Comparison of ENCODE assay signal across 1 cellular context in genomic region chr3:41274944-41275668, GRCh38.
TF ChIP-seq lines count a peak whose summit lies in the region.

No MANE protein-coding gene starts in this region.

TF ChIP-seq in HepG2, 621 proteins besides CTCF, POLR2A, EP300 and RAD21 (continued from another document and continues in another):
- TF ChIP-seq PAXIP1 (CRISPR knock-in tag; conservative IDR thresholded peaks at IDR 0.05), result peak; percentile 72
- TF ChIP-seq IRF1 (CRISPR knock-in tag; IDR thresholded peaks at IDR 0.05; ENCODE audit: low read depth), result no peak
- TF ChIP-seq PITX1 (CRISPR knock-in tag; IDR thresholded peaks at IDR 0.05), result peak; percentile 60; the same call in 1 of the 2 replicates
- no peak for TF ChIP-seq CREB1 (IDR thresholded peaks at IDR 0.05)
- TF ChIP-seq CREB1 (CRISPR knock-in tag; IDR thresholded peaks at IDR 0.05), result no peak; the same call in 1 of the 2 replicates
- TF ChIP-seq NFE2 (CRISPR knock-in tag; IDR thresholded peaks at IDR 0.05), result 0 out of 2 replicates have a peak, but pooled peaks have one; percentile 26
- 0 out of 2 replicates have a peak, but pooled peaks have one; percentile 53 for TF ChIP-seq DPF2 (CRISPR knock-in tag; IDR thresholded peaks at IDR 0.05; ENCODE audit: borderline replicate concordance, low read depth)
- TF ChIP-seq POGZ (CRISPR knock-in tag; IDR thresholded peaks at IDR 0.05), result peak; percentile 57; the same call in 1 of the 2 replicates
- no peak for TF ChIP-seq THRA (CRISPR knock-in tag; IDR thresholded peaks at IDR 0.05; ENCODE audit: borderline replicate concordance)
- TF ChIP-seq PLRG1 (conservative IDR thresholded peaks at IDR 0.05), result no peak
- peak; percentile 34; the same call in 1 of the 2 replicates for TF ChIP-seq TCF7L2 (IDR thresholded peaks at IDR 0.05; ENCODE audit: low read depth, low read length)
- TF ChIP-seq ZNF468 (CRISPR knock-in tag; IDR thresholded peaks at IDR 0.05), result no peak
- peak; percentile 39 for TF ChIP-seq RARA (CRISPR knock-in tag; IDR thresholded peaks at IDR 0.05)
- TF ChIP-seq FOXO1 (CRISPR knock-in tag; IDR thresholded peaks at IDR 0.05), result peak; percentile 57
- TF ChIP-seq ATF7 (IDR thresholded peaks at IDR 0.05), result no peak
- TF ChIP-seq ATF7 (CRISPR knock-in tag; IDR thresholded peaks at IDR 0.05), result no peak
- no peak for TF ChIP-seq REST (IDR thresholded peaks at IDR 0.05; ENCODE audit: borderline replicate concordance in 1 of 2, low read depth in 1 of 2, low read length in 2 of 2)
- no peak for TF ChIP-seq ZNF441 (CRISPR knock-in tag; IDR thresholded peaks at IDR 0.05; ENCODE audit: borderline replicate concordance)
- no peak for TF ChIP-seq ZBTB21 (CRISPR knock-in tag; IDR thresholded peaks at IDR 0.05)
- peak; percentile 62 for TF ChIP-seq ZMYM3 (CRISPR knock-in tag; IDR thresholded peaks at IDR 0.05)
- no peak for TF ChIP-seq ZNF256 (CRISPR knock-in tag; conservative IDR thresholded peaks at IDR 0.05)
- peak; percentile 67; the same call in 1 of the 2 replicates for TF ChIP-seq RXRB (CRISPR knock-in tag; IDR thresholded peaks at IDR 0.05; ENCODE audit: borderline replicate concordance)
- no peak for TF ChIP-seq ZNF615 (CRISPR knock-in tag; IDR thresholded peaks at IDR 0.05; ENCODE audit: borderline replicate concordance)
- TF ChIP-seq HNF4A (CRISPR knock-in tag; IDR thresholded peaks at IDR 0.05), result peak; percentile 91
- peak; percentile 24; the same call in 1 of the 2 replicates for TF ChIP-seq BCL6 (CRISPR knock-in tag; IDR thresholded peaks at IDR 0.05)
- TF ChIP-seq AHDC1 (CRISPR knock-in tag; IDR thresholded peaks at IDR 0.05; ENCODE audit: borderline replicate concordance), result no peak
- peak; percentile 48 for TF ChIP-seq HDAC2 (CRISPR knock-in tag; IDR thresholded peaks at IDR 0.05)
- TF ChIP-seq ZIK1 (CRISPR knock-in tag; IDR thresholded peaks at IDR 0.05; ENCODE audit: borderline replicate concordance, low read depth), result no peak
- TF ChIP-seq ZNF563 (CRISPR knock-in tag; IDR thresholded peaks at IDR 0.05), result no peak
- no peak for TF ChIP-seq HNRNPL (IDR thresholded peaks at IDR 0.05; ENCODE audit: low read depth, low read length)
- no peak for TF ChIP-seq CHD4 (IDR thresholded peaks at IDR 0.05; ENCODE audit: borderline replicate concordance, low read length)
- TF ChIP-seq GTF3A (CRISPR knock-in tag; conservative IDR thresholded peaks at IDR 0.05), result no peak
- TF ChIP-seq XRCC5 (optimal IDR thresholded peaks at IDR 0.05; ENCODE audit: low read length), result peak; percentile 30
- peak; percentile 23; the same call in 1 of the 2 replicates for TF ChIP-seq ZNF143 (CRISPR knock-in tag; IDR thresholded peaks at IDR 0.05)
- TF ChIP-seq ZNF543 (CRISPR knock-in tag; IDR thresholded peaks at IDR 0.05), result no peak
- no peak for TF ChIP-seq ZNF121 (CRISPR knock-in tag; IDR thresholded peaks at IDR 0.05)
- TF ChIP-seq ARNTL (CRISPR knock-in tag; IDR thresholded peaks at IDR 0.05), result peak; percentile 62; the same call in 1 of the 2 replicates
- no peak for TF ChIP-seq POLR2AphosphoS5 (IDR thresholded peaks at IDR 0.05; ENCODE audit: low read depth, low read length)
- no peak for TF ChIP-seq BCLAF1 (IDR thresholded peaks at IDR 0.05)
- peak; percentile 91 for TF ChIP-seq TCF7 (IDR thresholded peaks at IDR 0.05; ENCODE audit: low read depth)
- TF ChIP-seq MTF2 (CRISPR knock-in tag; IDR thresholded peaks at IDR 0.05; ENCODE audit: borderline replicate concordance), result no peak
- no peak for TF ChIP-seq FOSL1 (CRISPR knock-in tag; IDR thresholded peaks at IDR 0.05; ENCODE audit: borderline replicate concordance)
- no peak for TF ChIP-seq POLR2G (IDR thresholded peaks at IDR 0.05; ENCODE audit: low read depth, low read length)
